Comparison of ENCODE assay signal across 1 cellular context in the genomic region with DNA sequence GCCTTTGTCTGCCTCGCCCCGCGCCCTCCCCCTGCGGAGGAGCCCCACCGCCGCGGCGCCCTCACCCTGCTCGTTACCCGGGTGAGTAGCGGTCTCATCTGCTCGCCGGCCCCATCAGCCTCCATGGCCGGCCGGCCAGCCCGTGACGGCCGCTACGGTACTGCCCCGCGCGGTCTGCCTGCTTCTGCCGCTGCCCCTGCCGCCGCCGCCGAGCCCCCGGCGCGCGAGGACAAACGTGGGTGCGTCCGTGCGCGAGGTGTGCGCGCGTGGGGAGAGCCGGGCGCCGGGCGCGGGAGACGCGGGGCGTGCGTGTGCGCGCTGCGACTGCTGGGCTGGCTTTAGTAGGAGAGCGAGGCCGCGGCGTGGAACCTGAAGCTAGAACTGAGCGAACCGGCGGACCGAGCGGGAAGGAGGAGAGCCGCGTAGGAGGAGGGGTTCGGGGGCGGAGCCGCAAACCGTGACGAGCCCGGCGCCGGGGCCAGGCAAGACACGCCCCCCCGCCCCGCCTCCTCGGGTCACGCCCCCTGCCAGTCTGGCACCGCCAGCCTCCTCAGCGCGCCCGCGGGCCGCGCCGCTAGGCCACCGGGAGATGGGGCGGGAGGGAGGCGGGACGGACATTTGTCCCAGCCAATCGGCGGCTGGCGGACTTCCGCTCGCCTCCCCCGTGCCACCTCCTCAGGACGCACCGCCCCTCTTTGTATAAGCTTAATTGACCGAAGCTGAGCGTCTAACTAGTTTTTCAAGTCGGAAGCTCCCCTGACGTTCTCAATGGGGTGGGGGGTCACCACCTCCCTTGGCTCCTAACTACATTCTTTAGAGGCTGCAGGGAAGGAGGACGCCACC.
A peak's percentile ranks its signal among the peaks of the same experiment; 100 is the strongest.
TF ChIP-seq lines count a peak whose summit lies in the region.

A gene (minus strand): TSS at position 383 of the 843 bp plus-strand sequence. CDS start 258 bp downstream, at position 125.

TF ChIP-seq in HepG2, 621 proteins besides CTCF, POLR2A, EP300 and RAD21 (continued from another document and continues in another):
- TF ChIP-seq, protein P1, sequence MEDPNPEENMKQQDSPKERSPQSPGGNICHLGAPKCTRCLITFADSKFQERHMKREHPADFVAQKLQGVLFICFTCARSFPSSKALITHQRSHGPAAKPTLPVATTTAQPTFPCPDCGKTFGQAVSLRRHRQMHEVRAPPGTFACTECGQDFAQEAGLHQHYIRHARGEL (CRISPR knock-in tag; IDR thresholded peaks at IDR 0.05): no peak
- TF ChIP-seq, protein P2, sequence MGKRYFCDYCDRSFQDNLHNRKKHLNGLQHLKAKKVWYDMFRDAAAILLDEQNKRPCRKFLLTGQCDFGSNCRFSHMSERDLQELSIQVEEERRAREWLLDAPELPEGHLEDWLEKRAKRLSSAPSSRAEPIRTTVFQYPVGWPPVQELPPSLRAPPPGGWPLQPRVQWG (CRISPR knock-in tag; IDR thresholded peaks at IDR 0.05; ENCODE audit: borderline replicate concordance, low read depth): no peak
- TF ChIP-seq ATF7-NPFF (CRISPR knock-in tag; IDR thresholded peaks at IDR 0.05; ENCODE audit: low read depth): peak; percentile 96
- peak; percentile 71; the same call in 1 of the 2 replicates for TF ChIP-seq HNRNPL (IDR thresholded peaks at IDR 0.05; ENCODE audit: low read depth, low read length)
- no peak for TF ChIP-seq PPARG (CRISPR knock-in tag; conservative IDR thresholded peaks at IDR 0.05)
- TF ChIP-seq PITX1 (CRISPR knock-in tag; IDR thresholded peaks at IDR 0.05): 0 out of 2 replicates have a peak, but pooled peaks have one; percentile 17
- TF ChIP-seq, protein P3, sequence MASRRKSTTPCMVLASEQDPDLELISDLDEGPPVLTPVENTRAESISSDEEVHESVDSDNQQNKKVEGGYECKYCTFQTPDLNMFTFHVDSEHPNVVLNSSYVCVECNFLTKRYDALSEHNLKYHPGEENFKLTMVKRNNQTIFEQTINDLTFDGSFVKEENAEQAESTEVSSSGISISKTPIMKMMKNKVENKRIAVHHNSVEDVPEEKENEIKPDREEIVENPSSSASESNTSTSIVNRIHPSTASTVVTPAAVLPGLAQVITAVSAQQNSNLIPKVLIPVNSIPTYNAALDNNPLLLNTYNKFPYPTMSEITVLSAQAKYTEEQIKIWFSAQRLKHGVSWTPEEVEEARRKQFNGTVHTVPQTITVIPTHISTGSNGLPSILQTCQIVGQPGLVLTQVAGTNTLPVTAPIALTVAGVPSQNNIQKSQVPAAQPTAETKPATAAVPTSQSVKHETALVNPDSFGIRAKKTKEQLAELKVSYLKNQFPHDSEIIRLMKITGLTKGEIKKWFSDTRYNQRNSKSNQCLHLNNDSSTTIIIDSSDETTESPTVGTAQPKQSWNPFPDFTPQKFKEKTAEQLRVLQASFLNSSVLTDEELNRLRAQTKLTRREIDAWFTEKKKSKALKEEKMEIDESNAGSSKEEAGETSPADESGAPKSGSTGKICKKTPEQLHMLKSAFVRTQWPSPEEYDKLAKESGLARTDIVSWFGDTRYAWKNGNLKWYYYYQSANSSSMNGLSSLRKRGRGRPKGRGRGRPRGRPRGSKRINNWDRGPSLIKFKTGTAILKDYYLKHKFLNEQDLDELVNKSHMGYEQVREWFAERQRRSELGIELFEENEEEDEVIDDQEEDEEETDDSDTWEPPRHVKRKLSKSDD (CRISPR knock-in tag; IDR thresholded peaks at IDR 0.05; ENCODE audit: low read depth): no peak
- peak; percentile 83; the same call in 1 of the 2 replicates for TF ChIP-seq ZNF44 (CRISPR knock-in tag; IDR thresholded peaks at IDR 0.05)
- peak; percentile 80 for TF ChIP-seq ZNF777 (CRISPR knock-in tag; IDR thresholded peaks at IDR 0.05)
- TF ChIP-seq ISL2 (CRISPR knock-in tag; IDR thresholded peaks at IDR 0.05): peak; percentile 31; the same call in 1 of the 2 replicates
- TF ChIP-seq YEATS4 (CRISPR knock-in tag; IDR thresholded peaks at IDR 0.05; ENCODE audit: borderline replicate concordance): peak; percentile 84
- TF ChIP-seq ZNF766 (CRISPR knock-in tag; IDR thresholded peaks at IDR 0.05; ENCODE audit: borderline replicate concordance): 0 out of 2 replicates have a peak, but pooled peaks have one; percentile 50
- TF ChIP-seq ZNF605 (CRISPR knock-in tag; IDR thresholded peaks at IDR 0.05): no peak
- no peak for TF ChIP-seq ONECUT2 (CRISPR knock-in tag; IDR thresholded peaks at IDR 0.05)
- TF ChIP-seq ZNF614 (CRISPR knock-in tag; IDR thresholded peaks at IDR 0.05; ENCODE audit: borderline replicate concordance): peak; percentile 61; the same call in 1 of the 2 replicates
- peak; percentile 27 for TF ChIP-seq ELF3 (CRISPR knock-in tag; IDR thresholded peaks at IDR 0.05)
- peak; percentile 76; the same call in 1 of the 2 replicates for TF ChIP-seq ZNF558 (CRISPR knock-in tag; IDR thresholded peaks at IDR 0.05; ENCODE audit: borderline replicate concordance)
- TF ChIP-seq ARHGAP35 (CRISPR knock-in tag; IDR thresholded peaks at IDR 0.05; ENCODE audit: borderline replicate concordance): no peak
- TF ChIP-seq, protein P4, sequence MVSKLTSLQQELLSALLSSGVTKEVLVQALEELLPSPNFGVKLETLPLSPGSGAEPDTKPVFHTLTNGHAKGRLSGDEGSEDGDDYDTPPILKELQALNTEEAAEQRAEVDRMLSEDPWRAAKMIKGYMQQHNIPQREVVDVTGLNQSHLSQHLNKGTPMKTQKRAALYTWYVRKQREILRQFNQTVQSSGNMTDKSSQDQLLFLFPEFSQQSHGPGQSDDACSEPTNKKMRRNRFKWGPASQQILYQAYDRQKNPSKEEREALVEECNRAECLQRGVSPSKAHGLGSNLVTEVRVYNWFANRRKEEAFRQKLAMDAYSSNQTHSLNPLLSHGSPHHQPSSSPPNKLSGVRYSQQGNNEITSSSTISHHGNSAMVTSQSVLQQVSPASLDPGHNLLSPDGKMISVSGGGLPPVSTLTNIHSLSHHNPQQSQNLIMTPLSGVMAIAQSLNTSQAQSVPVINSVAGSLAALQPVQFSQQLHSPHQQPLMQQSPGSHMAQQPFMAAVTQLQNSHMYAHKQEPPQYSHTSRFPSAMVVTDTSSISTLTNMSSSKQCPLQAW (CRISPR knock-in tag; IDR thresholded peaks at IDR 0.05): peak; percentile 64
- no peak for TF ChIP-seq HIVEP1 (CRISPR knock-in tag; IDR thresholded peaks at IDR 0.05)
- TF ChIP-seq CHCHD3 (CRISPR knock-in tag; IDR thresholded peaks at IDR 0.05): 0 out of 2 replicates have a peak, but pooled peaks have one; percentile 33
- TF ChIP-seq, protein P5, sequence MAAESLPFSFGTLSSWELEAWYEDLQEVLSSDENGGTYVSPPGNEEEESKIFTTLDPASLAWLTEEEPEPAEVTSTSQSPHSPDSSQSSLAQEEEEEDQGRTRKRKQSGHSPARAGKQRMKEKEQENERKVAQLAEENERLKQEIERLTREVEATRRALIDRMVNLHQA (CRISPR knock-in tag; IDR thresholded peaks at IDR 0.05): no peak
- 0 out of 2 replicates have a peak, but pooled peaks have one; percentile 54 for TF ChIP-seq TOPORS (CRISPR knock-in tag; IDR thresholded peaks at IDR 0.05)
- TF ChIP-seq HOXA9 (CRISPR knock-in tag; IDR thresholded peaks at IDR 0.05; ENCODE audit: borderline replicate concordance): no peak
- TF ChIP-seq, protein P6, sequence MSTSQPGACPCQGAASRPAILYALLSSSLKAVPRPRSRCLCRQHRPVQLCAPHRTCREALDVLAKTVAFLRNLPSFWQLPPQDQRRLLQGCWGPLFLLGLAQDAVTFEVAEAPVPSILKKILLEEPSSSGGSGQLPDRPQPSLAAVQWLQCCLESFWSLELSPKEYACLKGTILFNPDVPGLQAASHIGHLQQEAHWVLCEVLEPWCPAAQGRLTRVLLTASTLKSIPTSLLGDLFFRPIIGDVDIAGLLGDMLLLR (CRISPR knock-in tag; IDR thresholded peaks at IDR 0.05): peak; percentile 57; the same call in 1 of the 2 replicates
- TF ChIP-seq TBP (CRISPR knock-in tag; IDR thresholded peaks at IDR 0.05): no peak
- TF ChIP-seq RBFOX2 (IDR thresholded peaks at IDR 0.05; ENCODE audit: low read depth, low read length): peak; percentile 96
- peak; percentile 77 for TF ChIP-seq GABPB1 (CRISPR knock-in tag; IDR thresholded peaks at IDR 0.05)
- 0 out of 2 replicates have a peak, but pooled peaks have one; percentile 61 for TF ChIP-seq SAFB2 (CRISPR knock-in tag; IDR thresholded peaks at IDR 0.05; ENCODE audit: borderline replicate concordance, low read depth)
- TF ChIP-seq, protein P7, sequence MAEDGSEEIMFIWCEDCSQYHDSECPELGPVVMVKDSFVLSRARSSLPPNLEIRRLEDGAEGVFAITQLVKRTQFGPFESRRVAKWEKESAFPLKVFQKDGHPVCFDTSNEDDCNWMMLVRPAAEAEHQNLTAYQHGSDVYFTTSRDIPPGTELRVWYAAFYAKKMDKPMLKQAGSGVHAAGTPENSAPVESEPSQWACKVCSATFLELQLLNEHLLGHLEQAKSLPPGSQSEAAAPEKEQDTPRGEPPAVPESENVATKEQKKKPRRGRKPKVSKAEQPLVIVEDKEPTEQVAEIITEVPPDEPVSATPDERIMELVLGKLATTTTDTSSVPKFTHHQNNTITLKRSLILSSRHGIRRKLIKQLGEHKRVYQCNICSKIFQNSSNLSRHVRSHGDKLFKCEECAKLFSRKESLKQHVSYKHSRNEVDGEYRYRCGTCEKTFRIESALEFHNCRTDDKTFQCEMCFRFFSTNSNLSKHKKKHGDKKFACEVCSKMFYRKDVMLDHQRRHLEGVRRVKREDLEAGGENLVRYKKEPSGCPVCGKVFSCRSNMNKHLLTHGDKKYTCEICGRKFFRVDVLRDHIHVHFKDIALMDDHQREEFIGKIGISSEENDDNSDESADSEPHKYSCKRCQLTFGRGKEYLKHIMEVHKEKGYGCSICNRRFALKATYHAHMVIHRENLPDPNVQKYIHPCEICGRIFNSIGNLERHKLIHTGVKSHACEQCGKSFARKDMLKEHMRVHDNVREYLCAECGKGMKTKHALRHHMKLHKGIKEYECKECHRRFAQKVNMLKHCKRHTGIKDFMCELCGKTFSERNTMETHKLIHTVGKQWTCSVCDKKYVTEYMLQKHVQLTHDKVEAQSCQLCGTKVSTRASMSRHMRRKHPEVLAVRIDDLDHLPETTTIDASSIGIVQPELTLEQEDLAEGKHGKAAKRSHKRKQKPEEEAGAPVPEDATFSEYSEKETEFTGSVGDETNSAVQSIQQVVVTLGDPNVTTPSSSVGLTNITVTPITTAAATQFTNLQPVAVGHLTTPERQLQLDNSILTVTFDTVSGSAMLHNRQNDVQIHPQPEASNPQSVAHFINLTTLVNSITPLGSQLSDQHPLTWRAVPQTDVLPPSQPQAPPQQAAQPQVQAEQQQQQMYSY (CRISPR knock-in tag; IDR thresholded peaks at IDR 0.05): 0 out of 2 replicates have a peak, but pooled peaks have one; percentile 48
- TF ChIP-seq ZNF543 (CRISPR knock-in tag; IDR thresholded peaks at IDR 0.05): no peak
- no peak for TF ChIP-seq NR2F6 (IDR thresholded peaks at IDR 0.05)
- TF ChIP-seq NR2F6 (CRISPR knock-in tag; IDR thresholded peaks at IDR 0.05): 0 out of 2 replicates have a peak, but pooled peaks have one; percentile 10
- TF ChIP-seq ZNF780A (CRISPR knock-in tag; IDR thresholded peaks at IDR 0.05): no peak
- TF ChIP-seq, protein P8, sequence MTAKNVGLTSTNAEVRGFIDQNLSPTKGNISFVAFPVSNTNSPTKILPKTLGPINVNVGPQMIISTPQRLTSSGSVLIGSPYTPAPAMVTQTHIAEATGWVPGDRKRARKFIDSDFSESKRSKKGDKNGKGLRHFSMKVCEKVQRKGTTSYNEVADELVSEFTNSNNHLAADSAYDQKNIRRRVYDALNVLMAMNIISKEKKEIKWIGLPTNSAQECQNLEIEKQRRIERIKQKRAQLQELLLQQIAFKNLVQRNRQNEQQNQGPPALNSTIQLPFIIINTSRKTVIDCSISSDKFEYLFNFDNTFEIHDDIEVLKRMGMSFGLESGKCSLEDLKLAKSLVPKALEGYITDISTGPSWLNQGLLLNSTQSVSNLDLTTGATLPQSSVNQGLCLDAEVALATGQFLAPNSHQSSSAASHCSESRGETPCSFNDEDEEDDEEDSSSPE (CRISPR knock-in tag; IDR thresholded peaks at IDR 0.05): peak; percentile 43; the same call in 1 of the 2 replicates
- peak; percentile 30; the same call in 1 of the 2 replicates for TF ChIP-seq FOXA3 (CRISPR knock-in tag; IDR thresholded peaks at IDR 0.05)
- 0 out of 2 replicates have a peak, but pooled peaks have one; percentile 26 for TF ChIP-seq ZNF263 (CRISPR knock-in tag; IDR thresholded peaks at IDR 0.05)
- TF ChIP-seq CBFB (CRISPR knock-in tag; IDR thresholded peaks at IDR 0.05): peak; percentile 39; the same call in 1 of the 2 replicates
- no peak for TF ChIP-seq HDAC2 (CRISPR knock-in tag; IDR thresholded peaks at IDR 0.05)
- peak; percentile 59 for TF ChIP-seq ZNF883 (CRISPR knock-in tag; IDR thresholded peaks at IDR 0.05; ENCODE audit: not compliant biosample characterization)
- TF ChIP-seq, protein P9, sequence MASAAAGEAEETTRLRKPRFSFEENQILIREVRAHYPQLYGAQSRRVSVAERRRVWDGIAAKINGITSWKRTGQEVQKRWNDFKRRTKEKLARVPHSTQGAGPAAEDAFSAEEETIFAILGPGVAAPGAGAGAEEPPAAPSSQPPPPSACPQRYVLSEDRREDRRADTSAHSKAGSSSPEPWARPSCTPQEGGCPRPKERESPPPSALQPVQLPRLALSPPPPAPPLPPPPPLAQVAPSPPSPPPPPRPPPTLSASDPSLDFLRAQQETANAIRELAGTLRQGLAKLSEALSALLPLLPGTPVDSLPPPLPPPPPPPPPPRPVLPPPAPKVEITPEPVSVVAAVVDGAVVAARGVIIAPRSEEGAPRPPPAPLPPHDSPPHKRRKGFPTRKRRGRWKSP (CRISPR knock-in tag; IDR thresholded peaks at IDR 0.05): 0 out of 2 replicates have a peak, but pooled peaks have one; percentile 48
- peak; percentile 77 for TF ChIP-seq MYC (CRISPR knock-in tag; IDR thresholded peaks at IDR 0.05; ENCODE audit: borderline replicate concordance)
- TF ChIP-seq ZMYM4 (CRISPR knock-in tag; IDR thresholded peaks at IDR 0.05): peak; percentile 62; the same call in 1 of the 2 replicates
- no peak for TF ChIP-seq LCORL (IDR thresholded peaks at IDR 0.05)
- 0 out of 2 replicates have a peak, but pooled peaks have one; percentile 27 for TF ChIP-seq LCORL (CRISPR knock-in tag; IDR thresholded peaks at IDR 0.05)
- no peak for TF ChIP-seq HNF4G (IDR thresholded peaks at IDR 0.05; ENCODE audit: borderline replicate concordance, low read depth, low read length)
- TF ChIP-seq HNF4G (CRISPR knock-in tag; IDR thresholded peaks at IDR 0.05; ENCODE audit: borderline replicate concordance, low read depth): 0 out of 2 replicates have a peak, but pooled peaks have one; percentile 38
